14 cellular contexts compared by ENCODE assay signal in the genomic region with DNA sequence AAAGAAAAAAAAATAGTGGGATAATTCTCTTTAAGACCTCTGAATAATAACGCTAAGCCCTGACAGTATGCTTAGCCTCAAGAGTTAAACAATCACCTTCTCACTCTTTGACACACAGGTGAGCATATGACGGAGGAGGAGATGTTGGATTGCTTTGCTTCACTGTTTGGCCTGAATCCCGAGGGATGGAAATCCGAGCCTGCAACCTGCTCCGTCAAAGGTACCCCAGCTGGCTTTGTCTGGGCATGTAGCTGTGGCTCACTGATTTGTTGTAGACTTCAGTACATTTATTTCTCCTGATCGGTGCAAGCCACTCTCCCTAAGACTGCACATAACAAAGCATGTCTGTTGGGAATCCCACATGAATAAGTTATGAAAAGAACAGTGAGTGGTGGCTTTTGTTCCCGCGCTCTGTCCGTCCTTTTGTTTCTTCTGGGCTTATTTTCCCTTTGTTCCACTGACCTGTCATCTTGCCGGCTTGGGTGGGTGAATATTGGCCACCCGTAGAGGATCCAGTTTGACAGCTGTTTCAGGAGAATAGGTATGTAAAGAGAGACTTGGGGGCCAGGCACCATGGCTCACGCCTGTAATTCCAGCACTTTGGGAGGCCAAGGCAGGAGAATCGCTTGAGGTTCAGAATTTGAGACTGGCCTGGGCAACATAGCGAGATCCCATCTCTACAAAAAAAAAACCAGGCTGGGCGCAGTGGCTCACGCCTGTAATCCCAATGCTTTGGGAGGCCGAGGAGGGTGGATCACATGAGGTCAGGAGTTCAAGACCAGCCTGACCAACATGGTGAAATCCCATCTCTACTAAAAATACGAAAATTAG. TPM values are rescaled to one million over a fixed set of nuclear protein-coding genes. Genes with fewer than 3 reads are reported as not detected.
DNase-seq lines count a peak whose midpoint lies in the region; ATAC-seq, FAIRE-seq and TF ChIP-seq lines count a peak whose summit lies in the region.
"Had no signal": no experiment of that assay in that cellular context is flagged by ENCODE, and none has a peak within 500 bp of the region (broad histone marks: within the 10 kb centered on the region; RNA-seq: fewer than 3 reads in every experiment).

No MANE protein-coding gene starts in this region.

- no peak for TF ChIP-seq POLR2A in K562 (conservative IDR thresholded peaks at IDR 0.05)

- no peaks in the 10 kb centered on the region for H4K20me1 ChIP-seq in K562 (replicated peaks; ENCODE audit: control insufficient read depth, insufficient read depth, low read length)

- intact Hi-C loops in K562 (cut with micrococcal nuclease): no loop called here

- WGBS in K562 (ENCODE audit: insufficient coverage, low coverage, missing lambda C conversion rate): 48% methylated on average over 18 of the region's 18 CpGs

- TF ChIP-seq CTCF in K562 (IDR thresholded peaks at IDR 0.05 in 2 of 3, conservative IDR thresholded peaks at IDR 0.05 in 1 of 3; ENCODE audit: insufficient read depth in 2 of 3, low read depth in 1 of 3, low read length in 3 of 3): no peak

- H3K36me3 ChIP-seq in K562 (ENCODE audit: control insufficient read depth, insufficient read depth, low read length): no peaks in the 10 kb centered on the region
- H3K36me3 ChIP-seq: breast epithelium, esophagus muscularis mucosa, uterus had no signal

- no peak overlapping the region for H3K9ac ChIP-seq in K562 (ENCODE audit: insufficient read depth in 1 of 2, low read depth in 2 of 2, low read length in 2 of 2)

- peaks cover 4 to 7% of the 10 kb centered on the region in 2 experiments; a peak in 3 of 5 replicates for H3K27me3 ChIP-seq in K562 (ENCODE audit: control insufficient read depth in 2 of 2, insufficient read depth in 2 of 2, low read length in 2 of 2)
- H3K27me3 ChIP-seq: breast epithelium, esophagus muscularis mucosa, uterus had no signal

- no peak for TF ChIP-seq EP300 in K562 (IDR thresholded peaks at IDR 0.05; ENCODE audit: low read length)

- TF ChIP-seq RAD21 in K562 (CRISPR knock-in tag; conservative IDR thresholded peaks at IDR 0.05 in 1 of 2, IDR thresholded peaks at IDR 0.05 in 1 of 2): no peak

- CTCF ChIA-PET in K562 (lab: Yijun Ruan, JAX; ENCODE audit: low intra/inter-chr PET ratio): no interaction called here

- BruUV-seq in K562 (replicated peaks; lab: Mats Ljungman, UMichigan): no TSS peak

- DNase-seq in DMS79 (lab: John Stamatoyannopoulos, UW) (peak; percentile 86), NCI-H187 treated with DMSO at 0.1 percent for 48 hours (lab: John Stamatoyannopoulos, UW) (peak; percentile 92), K562 (ENCODE audit: extremely low read depth in 1 of 4, low spot score in 3 of 4) (no peak), midbrain (lab: John Stamatoyannopoulos, UW) (peak; percentile 53), dermis blood vessel endothelial cell (no peak), COLO829 (ENCODE audit: low spot score) (no peak)
- DNase-seq in activated naive CD4-positive, alpha-beta T cell treated with anti-CD3 and anti-CD28 coated beads, Interleukin-2, amount 50 U/mL, for 16 hours: no peak
- no peak for DNase-seq in activated CD8-positive, alpha-beta memory T cell treated with anti-CD3 and anti-CD28 coated beads, Interleukin-2, amount 50 U/mL, for 48 hours
- DNase-seq: activated B cell treated with CpG ODN at 0.5 μM for 24 hours; naive thymus-derived CD8-positive, alpha-beta T cell; uterus had no signal

- ATAC-seq in K562: no peak
- ATAC-seq: naive thymus-derived CD8-positive, alpha-beta T cell; Right ventricle myocardium inferior had no signal

- H3K9me1 ChIP-seq in K562 (ENCODE audit: control insufficient read depth, insufficient read depth, low read length): no peaks in the 10 kb centered on the region

- no peak overlapping the region for H2AFZ ChIP-seq in K562 (ENCODE audit: low read depth, low read length)

- H3K4me3 ChIP-seq in K562: no peak overlapping the region
- H3K4me3 ChIP-seq: breast epithelium, esophagus muscularis mucosa, uterus had no signal

- POLR2A ChIA-PET in K562 (lab: Yijun Ruan, JAX): interaction anchor here (0.5 to 1.3 kb wide), 3 partner anchors 21 to 40 kb away, joined by 3 to 7 read pairs (median 3); no protein-coding TSS in a partner anchor

- peaks cover 10 to 11% of the 10 kb centered on the region in 2 experiments; a peak in 4 of 5 replicates for H3K4me1 ChIP-seq in K562 (replicated peaks in 1 of 2; ENCODE audit: control insufficient read depth in 2 of 2, insufficient read depth in 2 of 2, low read length in 2 of 2)
- H3K4me1 ChIP-seq: breast epithelium had no signal

- in situ Hi-C loops in K562 (cut with MboI): no loop called here

- no peak overlapping the region for H3K27ac ChIP-seq in K562 (ENCODE audit: extremely low read depth, low read depth, low read length)
- H3K27ac ChIP-seq: esophagus muscularis mucosa, uterus had no signal

- no peaks in the 10 kb centered on the region for H3K79me2 ChIP-seq in K562 (ENCODE audit: control insufficient read depth, insufficient read depth, low read length)

- H3K4me2 ChIP-seq in K562 (ENCODE audit: insufficient read depth, low read length): no peak overlapping the region

- no peak for FAIRE-seq in K562 (lab: Jason Lieb, UNC)

- H3K9me3 ChIP-seq in K562 (replicated peaks; ENCODE audit: control insufficient read depth, insufficient read depth, low read depth, low read length): peaks cover 2% of the 10 kb centered on the region; the same call in 1 of the 2 replicates
- H3K9me3 ChIP-seq: breast epithelium, uterus had no signal

TF ChIP-seq in K562, 482 proteins besides CTCF, POLR2A, EP300 and RAD21:
- TF ChIP-seq, protein P1, sequence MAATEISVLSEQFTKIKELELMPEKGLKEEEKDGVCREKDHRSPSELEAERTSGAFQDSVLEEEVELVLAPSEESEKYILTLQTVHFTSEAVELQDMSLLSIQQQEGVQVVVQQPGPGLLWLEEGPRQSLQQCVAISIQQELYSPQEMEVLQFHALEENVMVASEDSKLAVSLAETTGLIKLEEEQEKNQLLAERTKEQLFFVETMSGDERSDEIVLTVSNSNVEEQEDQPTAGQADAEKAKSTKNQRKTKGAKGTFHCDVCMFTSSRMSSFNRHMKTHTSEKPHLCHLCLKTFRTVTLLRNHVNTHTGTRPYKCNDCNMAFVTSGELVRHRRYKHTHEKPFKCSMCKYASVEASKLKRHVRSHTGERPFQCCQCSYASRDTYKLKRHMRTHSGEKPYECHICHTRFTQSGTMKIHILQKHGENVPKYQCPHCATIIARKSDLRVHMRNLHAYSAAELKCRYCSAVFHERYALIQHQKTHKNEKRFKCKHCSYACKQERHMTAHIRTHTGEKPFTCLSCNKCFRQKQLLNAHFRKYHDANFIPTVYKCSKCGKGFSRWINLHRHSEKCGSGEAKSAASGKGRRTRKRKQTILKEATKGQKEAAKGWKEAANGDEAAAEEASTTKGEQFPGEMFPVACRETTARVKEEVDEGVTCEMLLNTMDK (IDR thresholded peaks at IDR 0.05; ENCODE audit: borderline replicate concordance, insufficient read depth, low read depth, low read length, poor library complexity, severe bottlenecking): no peak
- TF ChIP-seq ZZZ3 (IDR thresholded peaks at IDR 0.05) (no peak), KLF6 (CRISPR knock-in tag; IDR thresholded peaks at IDR 0.05; ENCODE audit: borderline replicate concordance) (no peak), ZNF121 (CRISPR knock-in tag; conservative IDR thresholded peaks at IDR 0.05) (peak; percentile 77), ZNF586 (CRISPR knock-in tag; conservative IDR thresholded peaks at IDR 0.05) (no peak)
TF ChIP-seq in K562: peak in this region for 1.

RNA-seq across cellular contexts. Expression of a gene that starts 20.1 kb away (rescaled TPM):
- total RNA-seq in K562 (2011; cell fraction: chromatin; rRNA removed; ENCODE audit: low replicate concordance): 14.3 and 26.5 TPM in 2 replicates
- 14.6 and 18.5 TPM in 2 replicates for total RNA-seq in K562 (2011; cell fraction: nucleolus; rRNA removed)
- 12.9 and 13.2 TPM in 2 replicates for total RNA-seq in K562 (2011; cell fraction: nucleoplasm; rRNA removed)
- total RNA-seq in K562 (2014; rRNA removed): 16.1 and 23.1 TPM in 2 replicates
- total RNA-seq in K562 (2014; rRNA removed; fragmentation: Illumina TruSeq; extraction: Trizol): 11.0 and 13.6 TPM in 2 replicates
- total RNA-seq in K562 (2015; rRNA removed; fragmentation: Illumina TruSeq; extraction: Trizol): 14.9 TPM in 2 replicates
- total RNA-seq in K562 (2021): 19.9 and 21.9 TPM in 2 replicates
- polyA plus RNA-seq in K562 (2011; rRNA removed): 11.2 and 11.5 TPM in 2 replicates
- polyA plus RNA-seq in K562 (2011; cell fraction: cytosol; rRNA removed): 13.9 and 19.9 TPM in 2 replicates
- 9.8 and 12.1 TPM in 2 replicates for polyA plus RNA-seq in K562 (2011; cell fraction: nucleus; rRNA removed)
- 14.5 and 17.2 TPM in 2 replicates for polyA plus RNA-seq in K562 (2012)
- 19.5 and 20.1 TPM in 2 replicates for polyA plus RNA-seq in K562 (2014; fragmentation: Illumina TruSeq; extraction: Trizol)
- under 1 TPM; 0.25 to 0.30 TPM for polyA plus RNA-seq in K562 (2014; fragmentation: Nextera tagmentation; extraction: Ambion mirVana)
- polyA plus RNA-seq in K562 (2014; rRNA removed): 16.8 and 17.1 TPM in 2 replicates
- 9.0 and 9.8 TPM in 2 replicates for polyA minus RNA-seq in K562 (2011; rRNA and poly(A)+ RNA removed)
- polyA minus RNA-seq in K562 (2011; cell fraction: cytosol; rRNA and poly(A)+ RNA removed): 8.2 and 11.0 TPM in 2 replicates
- polyA minus RNA-seq in K562 (2011; cell fraction: nucleus; rRNA and poly(A)+ RNA removed): 2.8 and 4.3 TPM in 2 replicates
- 4.6 and 6.8 TPM in 2 replicates for total RNA-seq in dermis blood vessel endothelial cell

Comparison
In these comparisons a context has a peak if more than half of its experiments do, and no peak if none do; other contexts are left out.
1. DNase-seq: peak in DMS79 (single experiment), NCI-H187 treated with DMSO at 0.1 percent for 48 hours (single experiment) and midbrain (single experiment); none in K562 (0 of 4), activated naive CD4-positive, alpha-beta T cell treated with anti-CD3 and anti-CD28 coated beads, Interleukin-2, amount 50 U/mL, for 16 hours (single experiment), activated CD8-positive, alpha-beta memory T cell treated with anti-CD3 and anti-CD28 coated beads, Interleukin-2, amount 50 U/mL, for 48 hours (single experiment), dermis blood vessel endothelial cell (single experiment) and COLO829 (single experiment).